In the genomic region with DNA sequence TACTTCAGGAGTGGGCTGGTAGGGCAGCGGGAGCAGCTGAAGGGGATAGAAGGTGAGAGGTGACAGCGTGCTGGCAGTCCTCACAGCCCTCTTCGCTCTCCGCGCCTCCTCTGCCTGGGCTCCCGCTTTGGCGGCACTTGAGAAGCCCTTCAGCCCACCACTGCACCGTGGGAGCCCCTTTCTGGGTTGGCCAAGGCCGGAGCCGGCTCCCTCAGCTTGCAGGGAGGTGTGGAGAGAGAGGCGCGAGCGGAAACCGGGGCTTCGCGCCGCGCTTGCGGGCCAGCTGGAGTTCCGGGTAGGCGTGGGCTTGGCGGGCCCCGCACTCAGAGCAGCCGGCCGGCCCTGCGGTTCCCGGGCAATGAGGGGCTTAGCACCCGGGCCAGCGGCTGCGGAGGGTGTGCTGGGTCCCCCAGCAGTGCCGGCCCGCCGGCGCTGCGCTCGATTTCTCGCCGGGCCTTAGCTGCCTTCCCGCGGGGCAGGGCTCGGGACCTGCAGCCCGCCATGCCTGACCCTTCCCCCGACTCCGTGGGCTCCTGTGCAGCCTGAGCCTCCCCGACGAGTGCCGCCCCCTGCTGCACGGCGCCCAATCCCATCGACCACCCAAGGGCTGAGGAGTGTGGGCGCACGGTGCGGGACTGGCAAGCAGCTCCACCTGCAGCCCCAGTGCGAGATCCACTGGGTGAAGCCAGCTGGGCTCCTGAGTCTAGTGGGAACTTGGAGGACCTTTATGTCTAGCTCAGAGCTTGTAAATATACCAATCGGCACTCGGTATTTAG, we compare ENCODE assay signal across 5 cellular contexts. TPM values are rescaled to one million over a fixed set of nuclear protein-coding genes. Genes with fewer than 3 reads are reported as not detected.
DNase-seq lines count a peak whose midpoint lies in the region; ATAC-seq and TF ChIP-seq lines count a peak whose summit lies in the region.
"Not testable (repeated sequence)": the region's sequence is repeated elsewhere in the genome, so short reads cannot be mapped to it uniquely, and the experiment has no call there.

No MANE protein-coding gene starts in this region.

- not testable (repeated sequence) for H3K27me3 Mint-ChIP-seq in GM23338 (ENCODE audit: insufficient read depth, low read depth, poor library complexity)

- peak; percentile 27 for DNase-seq in GM23338 (ENCODE audit: low spot score)
- not testable (repeated sequence) for DNase-seq in fibroblast of villous mesenchyme (ENCODE audit: low read depth); prostate gland (ENCODE audit: low spot score)

- H3K36me3 Mint-ChIP-seq in GM23338 (ENCODE audit: low read depth) = peaks cover 26% of the 10 kb centered on the region

- not testable (repeated sequence) for H3K27ac ChIP-seq in GM23338 (ENCODE audit: low read depth)
- H3K27ac ChIP-seq in VCaP = peak overlapping the region; percentile 71; the same call in 1 of the 2 replicates
- H3K27ac ChIP-seq in liver (ENCODE audit: low read depth in 1 of 2, low read length in 2 of 2) = peak overlapping the region; percentile 57 to 69
- peak overlapping the region; percentile 27 to 84 for H3K27ac ChIP-seq in prostate gland

- ATAC-seq in GM23338 = not testable (repeated sequence)

- not testable (repeated sequence) for H3K4me1 ChIP-seq in GM23338 (ENCODE audit: insufficient read depth); prostate gland (replicated peaks)
- peaks cover 15 to 57% (median 45%) of the 10 kb centered on the region in 4 donors for H3K4me1 ChIP-seq in liver (ENCODE audit: control insufficient read depth in 4 of 4, insufficient read depth in 4 of 4, low read length in 3 of 4)

- WGBS in liver = 95% methylated on average over 56 of the region's 56 CpGs
- 95% methylated on average over 47 of the region's 56 CpGs for WGBS in prostate gland

- not testable (repeated sequence) for H2AFZ ChIP-seq in GM23338

- TF ChIP-seq CTCF in GM23338 (conservative IDR thresholded peaks at IDR 0.05; ENCODE audit: low read depth in 2 of 2) = peak in 1 of 2 experiments; percentile 17; a peak in 2 of 4 replicates
- TF ChIP-seq CTCF in VCaP (conservative IDR thresholded peaks at IDR 0.05); fibroblast of villous mesenchyme (IDR thresholded peaks at IDR 0.05; ENCODE audit: insufficient read depth, low read depth, low read length); liver (IDR thresholded peaks at IDR 0.05; ENCODE audit: low read depth, low read length, missing input control); prostate gland (IDR thresholded peaks at IDR 0.05): not testable (repeated sequence)

- H3F3A ChIP-seq in GM23338 (replicated peaks; ENCODE audit: low read depth) = not testable (repeated sequence)

- H3K36me3 ChIP-seq in GM23338 (ENCODE audit: insufficient read depth) = peaks cover 14% of the 10 kb centered on the region; the same call in 1 of the 2 replicates
- H3K36me3 ChIP-seq in liver (ENCODE audit: control insufficient read depth in 4 of 4, insufficient read depth in 3 of 4, low read depth in 1 of 4, low read length in 3 of 4); prostate gland: not testable (repeated sequence)

- TF ChIP-seq POLR2A in prostate gland (IDR thresholded peaks at IDR 0.05) = not testable (repeated sequence)

- H3K4me2 ChIP-seq in GM23338 = not testable (repeated sequence)

- H3K9me3 ChIP-seq in liver (ENCODE audit: control insufficient read depth in 4 of 4, low read length in 3 of 4); prostate gland: not testable (repeated sequence)

- not testable (repeated sequence) for TF ChIP-seq RAD21 in liver (IDR thresholded peaks at IDR 0.05)

- H3K4me3 Mint-ChIP-seq in GM23338 = not testable (repeated sequence)

- intact Hi-C loops in prostate gland (cut with DNase I) = not testable (repeated sequence)

- H3K9me3 Mint-ChIP-seq in GM23338 = not testable (repeated sequence)

- H3K79me2 ChIP-seq in GM23338 (replicated peaks; ENCODE audit: insufficient read depth) = not testable (repeated sequence)

- H4K20me1 ChIP-seq in GM23338 (replicated peaks; ENCODE audit: insufficient read depth) = not testable (repeated sequence)

- H3K4me1 Mint-ChIP-seq in GM23338 = not testable (repeated sequence)

- H3K9ac ChIP-seq in liver (ENCODE audit: low read depth in 1 of 2, low read length in 2 of 2) = not testable (repeated sequence)

- not testable (repeated sequence) for H3K4me3 ChIP-seq in GM23338; liver (ENCODE audit: low read depth in 1 of 3, low read length in 3 of 3); prostate gland
- H3K4me3 ChIP-seq in fibroblast of villous mesenchyme (ENCODE audit: low read depth, low read length) = peak overlapping the region; percentile 9

- not testable (repeated sequence) for H3K9me2 ChIP-seq in GM23338 (ENCODE audit: insufficient read depth)

- H3K27me3 ChIP-seq in GM23338 (ENCODE audit: insufficient read depth); liver (ENCODE audit: control insufficient read depth in 4 of 4, insufficient read depth in 4 of 4, low read length in 3 of 4); prostate gland (replicated peaks; ENCODE audit: insufficient read depth): not testable (repeated sequence)

- H3K27ac Mint-ChIP-seq in GM23338 = not testable (repeated sequence)

RNA-seq across cellular contexts. Expression of a gene that starts 11.8 kb away (rescaled TPM):
- 55.0 and 57.2 TPM in 2 replicates for total RNA-seq in GM23338 (2014; rRNA removed; shearing (Covaris generic))
- polyA plus RNA-seq in GM23338 (2016; fragmentation: Nextera tagmentation; extraction: Ambion mirVana) (11.3 and 12.5 TPM in 2 replicates), liver (100 to 1,000 TPM; 168 to 169 TPM)
- total RNA-seq in fibroblast of villous mesenchyme (13.9 and 17.7 TPM in 2 replicates), liver (100 to 1,000 TPM in 1 of 2 donors, 10 to 100 TPM in 1; 75.5 to 165 TPM), prostate gland (100 to 1,000 TPM; 197 to 593 TPM)
